In the genomic region with DNA sequence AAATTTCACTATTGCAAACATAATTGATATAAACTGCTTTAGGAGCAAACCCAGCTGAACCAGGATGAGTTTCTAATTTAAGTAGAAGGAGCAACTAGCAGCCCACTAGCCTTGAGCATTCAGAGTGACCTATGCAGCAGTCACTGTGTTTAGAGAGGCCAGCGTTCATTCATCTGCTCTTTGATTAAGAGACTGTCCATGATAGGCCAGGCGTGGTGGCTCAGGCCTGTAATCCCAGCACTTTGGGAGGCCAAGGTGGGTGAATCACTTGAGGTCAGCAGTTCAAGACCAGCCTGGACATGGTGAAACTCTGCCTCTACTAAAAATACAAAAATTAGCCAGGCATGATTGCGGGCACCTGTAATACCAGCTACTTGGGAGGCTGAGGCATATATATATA, we compare ENCODE assay signal across 11 cellular contexts. TPM values are rescaled to one million over a fixed set of nuclear protein-coding genes. Genes with fewer than 3 reads are reported as not detected.
A peak's percentile ranks its signal among the peaks of the same experiment; 100 is the strongest.
DNase-seq lines count a peak whose midpoint lies in the region; ATAC-seq and TF ChIP-seq lines count a peak whose summit lies in the region.
"Not testable (repeated sequence)": the region's sequence is repeated elsewhere in the genome, so short reads cannot be mapped to it uniquely, and the experiment has no call there.
"Had no signal": no experiment of that assay in that cellular context is flagged by ENCODE, and none has a peak within 500 bp of the region (broad histone marks: within the 10 kb centered on the region; RNA-seq: fewer than 3 reads in every experiment).

No MANE protein-coding gene starts in this region.

- H3K27ac Mint-ChIP-seq in activated naive CD4-positive, alpha-beta T cell treated with anti-CD3 and anti-CD28 coated beads, Interleukin-2, amount 10 ng/mL, durations not matched to agents 7 days and 5 days = peak overlapping the region; percentile 12

- not testable (repeated sequence) for H3K9me3 Mint-ChIP-seq in activated naive CD4-positive, alpha-beta T cell treated with anti-CD3 and anti-CD28 coated beads, Interleukin-2, amount 10 ng/mL, durations not matched to agents 7 days and 5 days

- H3K27me3 ChIP-seq in body of pancreas, left lung: not testable (repeated sequence)

- H3K36me3 ChIP-seq in body of pancreas (replicated peaks in 1 of 2; ENCODE audit: insufficient read depth in 1 of 2, low read depth in 2 of 2); left lung: not testable (repeated sequence)

- intact Hi-C loops in body of pancreas (cut with DNase I); left lung (cut with DNase I): not testable (repeated sequence)

- not testable (repeated sequence) for H3K27me3 Mint-ChIP-seq in activated naive CD4-positive, alpha-beta T cell treated with anti-CD3 and anti-CD28 coated beads, Interleukin-2, amount 10 ng/mL, durations not matched to agents 7 days and 5 days

- DNase-seq in M059J (ENCODE audit: low read depth) (peak; percentile 3), amniotic epithelial cell (ENCODE audit: low read depth) (peak; percentile 34)
- DNase-seq in activated naive CD4-positive, alpha-beta T cell treated with anti-CD3 and anti-CD28 coated beads, Interleukin-2, amount 10 ng/mL, durations not matched to agents 7 days and 5 days; body of pancreas; left lung: not testable (repeated sequence)

- H3K9me3 ChIP-seq in body of pancreas, left lung: not testable (repeated sequence)

- H3K4me1 Mint-ChIP-seq in activated naive CD4-positive, alpha-beta T cell treated with anti-CD3 and anti-CD28 coated beads, Interleukin-2, amount 10 ng/mL, durations not matched to agents 7 days and 5 days = not testable (repeated sequence)

- H3K4me1 ChIP-seq in body of pancreas = peaks cover 72% of the 10 kb centered on the region
- H3K4me1 ChIP-seq in left lung = not testable (repeated sequence)

- H3K4me3 Mint-ChIP-seq in activated naive CD4-positive, alpha-beta T cell treated with anti-CD3 and anti-CD28 coated beads, Interleukin-2, amount 10 ng/mL, durations not matched to agents 7 days and 5 days = not testable (repeated sequence)

- CTCF ChIA-PET in activated naive CD4-positive, alpha-beta T cell treated with anti-CD3 and anti-CD28 coated beads, Interleukin-2, amount 10 ng/mL, durations not matched to agents 7 days and 5 days (lab: Charles Lee) = not testable (repeated sequence)

- WGBS in body of pancreas, 2 donors = 38 to 42% methylated on average over 3 of the region's 3 CpGs

- not testable (repeated sequence) for ATAC-seq in body of pancreas
- ATAC-seq in left lung = peak; percentile 26

- not testable (repeated sequence) for TF ChIP-seq CTCF in body of pancreas (IDR thresholded peaks at IDR 0.05); left lung (IDR thresholded peaks at IDR 0.05)

- not testable (repeated sequence) for TF ChIP-seq POLR2A in body of pancreas (IDR thresholded peaks at IDR 0.05)

- H3K27ac ChIP-seq in body of pancreas = peak overlapping the region; percentile 15 to 78 (median 73)
- not testable (repeated sequence) for H3K27ac ChIP-seq in left lung

- H3K4me3 ChIP-seq in body of pancreas, left lung: not testable (repeated sequence)

- not testable (repeated sequence) for H3K36me3 Mint-ChIP-seq in activated naive CD4-positive, alpha-beta T cell treated with anti-CD3 and anti-CD28 coated beads, Interleukin-2, amount 10 ng/mL, durations not matched to agents 7 days and 5 days

RNA-seq across cellular contexts. Expression of a gene that starts 1.9 kb away (rescaled TPM):
- total RNA-seq in M059J (2014; rRNA removed; shearing (Covaris generic)) = not detected in 2 replicates
- total RNA-seq in body of pancreas = 1,000 to 10,000 TPM in 1 of 2 donors, 100 to 1,000 TPM in 1; 333 to 1,481 TPM
- total RNA-seq in left lung = under 1 TPM in 1 of 2 donors, not detected in 1; 0.63 TPM
- total RNA-seq: A172; B cell; Caco-2; Calu3; CD4-positive, alpha-beta T cell; CD8-positive, alpha-beta T cell had no signal

RNA-seq across cellular contexts. Expression of a gene that starts 21.3 kb away (rescaled TPM):
- not detected in 2 replicates for total RNA-seq in M059J (2014; rRNA removed; shearing (Covaris generic))
- total RNA-seq in body of pancreas (over 10,000 TPM in 1 of 2 donors, 1,000 to 10,000 TPM in 1; 4,384 to 21,046 TPM), left lung (not detected)
- total RNA-seq: A172; B cell; Caco-2; Calu3; CD4-positive, alpha-beta T cell; CD8-positive, alpha-beta T cell had no signal

RNA-seq across cellular contexts. Expression of a gene that starts 39.6 kb away (rescaled TPM):
- 0.15 TPM in 1 of 2 replicates, not detected in the other for total RNA-seq in M059J (2014; rRNA removed; shearing (Covaris generic))
- over 10,000 TPM in 1 of 2 donors, 1,000 to 10,000 TPM in 1; 6,275 to 13,040 TPM for total RNA-seq in body of pancreas
- total RNA-seq in left lung = under 1 TPM in 1 of 2 donors, not detected in 1; 0.81 TPM
- total RNA-seq: A172, B cell, Caco-2, Calu3 had no signal

RNA-seq across cellular contexts. Expression of a gene that starts 46.2 kb away (rescaled TPM):
- 5.0 and 10.1 TPM in 2 replicates for total RNA-seq in M059J (2014; rRNA removed; shearing (Covaris generic))
- 10 to 100 TPM; 12.9 to 21.5 TPM for total RNA-seq in body of pancreas
- 10 to 100 TPM in 1 of 2 donors, 1 to 10 TPM in 1; 9.8 to 12.0 TPM for total RNA-seq in left lung

RNA-seq across cellular contexts. Expression of a gene that starts 48.8 kb away (rescaled TPM):
- 12.1 and 17.6 TPM in 2 replicates for total RNA-seq in M059J (2014; rRNA removed; shearing (Covaris generic))
- 10 to 100 TPM; 11.9 to 12.5 TPM for total RNA-seq in body of pancreas
- total RNA-seq in left lung = 10 to 100 TPM; 24.3 to 26.3 TPM

Comparison
In these comparisons a context has a peak if more than half of its experiments do, and no peak if none do; other contexts are left out.
1. RNA of a gene that starts 1.9 kb away (total RNA-seq): 333 to 1,481 TPM in body of pancreas; 0.63 TPM in left lung and not detected in M059J; every median in the first group is over 100 times any median in the second.
2. RNA of a gene that starts 21.3 kb away (total RNA-seq): 4,384 to 21,046 TPM in body of pancreas; not detected in M059J and not detected in left lung; every median in the first group is over 1,000 times any median in the second.
3. RNA of a gene that starts 39.6 kb away (total RNA-seq): 6,275 to 13,040 TPM in body of pancreas; 0.81 TPM in left lung and 0.15 TPM in M059J; every median in the first group is over 1,000 times any median in the second.